Comparison of ENCODE assay signal across 8 cellular contexts in the genomic region with DNA sequence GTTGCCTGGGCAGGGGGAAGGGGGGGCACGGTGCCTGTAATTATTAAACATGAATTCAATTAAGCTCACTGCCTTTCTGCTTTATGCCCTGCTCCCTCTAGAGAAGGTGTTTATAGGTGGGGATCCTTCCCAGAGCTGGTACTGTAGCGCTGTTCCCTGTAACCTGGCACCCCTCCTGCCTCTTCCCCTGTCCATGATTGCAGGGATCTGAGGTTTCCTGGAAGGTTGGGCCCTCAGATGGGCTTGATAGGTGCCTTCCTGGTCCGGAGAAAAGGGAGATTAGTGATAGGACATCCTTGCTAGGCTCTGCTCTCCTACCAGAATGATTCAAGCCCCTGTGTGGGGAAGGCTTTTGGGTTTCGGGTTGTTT. TPM values are rescaled to one million over a fixed set of nuclear protein-coding genes. Genes with fewer than 3 reads are reported as not detected.
A peak's percentile ranks its signal among the peaks of the same experiment; 100 is the strongest.
DNase-seq lines count a peak whose midpoint lies in the region; ATAC-seq, FAIRE-seq and TF ChIP-seq lines count a peak whose summit lies in the region.

No MANE protein-coding gene starts in this region.

- H4K5ac ChIP-seq in H1 (ENCODE audit: insufficient read length, low read depth, low read length) = no peak overlapping the region

- no peaks in the 10 kb centered on the region for H3K27me3 Mint-ChIP-seq in activated CD4-positive, alpha-beta T cell treated with anti-CD3 and anti-CD28 coated beads for 36 hours

- H3K14ac ChIP-seq in H1 (ENCODE audit: insufficient read length) = no peak overlapping the region

- H2BK120ac ChIP-seq in H1 (replicated peaks; ENCODE audit: low read depth, low read length) = no peak overlapping the region

- H2AK5ac ChIP-seq in H1 (ENCODE audit: low read depth, low read length) = no peak overlapping the region

- H3K4me1 ChIP-seq in NT2/D1 (ENCODE audit: insufficient read depth, insufficient read length) (peaks cover 16% of the 10 kb centered on the region), H1 (replicated peaks in 1 of 4; ENCODE audit: control insufficient read depth in 3 of 4, insufficient read depth in 4 of 4, low read length in 3 of 4) (peaks cover 5 to 27% (median 18%) of the 10 kb centered on the region in 4 experiments), parathyroid adenoma (peaks cover 37% of the 10 kb centered on the region)

- H4K20me1 ChIP-seq in H1 (replicated peaks in 1 of 2; ENCODE audit: control insufficient read depth in 1 of 2, insufficient read depth in 2 of 2, low read length in 2 of 2) = peaks cover 20 to 38% of the 10 kb centered on the region in 2 experiments

- H3K4me3 ChIP-seq in NT2/D1 (ENCODE audit: insufficient read length, low read depth) (no peak overlapping the region), H1 (ENCODE audit: extremely low read depth in 1 of 4, insufficient read depth in 2 of 4, low read depth in 3 of 4, low read length in 4 of 4) (peak overlapping the region; percentile 76 to 83 (median 80); a peak in 5 of 8 replicates), parathyroid adenoma (ENCODE audit: low read depth, low read length) (peak overlapping the region; percentile 67)

- H2AFZ ChIP-seq in H1 (ENCODE audit: low read length) (no peak overlapping the region), parathyroid adenoma (peak overlapping the region; percentile 65)

- H2BK15ac ChIP-seq in H1 (ENCODE audit: low read length) = no peak overlapping the region

- peaks cover 11% of the 10 kb centered on the region for H3K79me1 ChIP-seq in H1 (ENCODE audit: low read depth, low read length)

- H3K27ac ChIP-seq in H1 (ENCODE audit: low read depth, low read length) (peak overlapping the region; percentile 56), parathyroid adenoma (peak overlapping the region; percentile 92)

- H3K4me3 Mint-ChIP-seq in activated CD4-positive, alpha-beta T cell treated with anti-CD3 and anti-CD28 coated beads for 36 hours = peak overlapping the region; percentile 75

- H3K27me3 ChIP-seq in NT2/D1 (ENCODE audit: insufficient read depth, insufficient read length) (no peaks in the 10 kb centered on the region), H1 (replicated peaks in 1 of 4; ENCODE audit: control insufficient read depth in 3 of 4, extremely low read depth in 1 of 4, insufficient read depth in 3 of 4, low read length in 3 of 4) (no peaks in the 10 kb centered on the region), parathyroid adenoma (ENCODE audit: control insufficient read depth, insufficient read depth, low read length) (no peaks in the 10 kb centered on the region)

- WGBS in H1 (ENCODE audit: extremely low coverage in 1 of 2, insufficient coverage in 1 of 2, insufficient read length in 1 of 2, insufficient replicate concordance in 2 of 2, low coverage in 1 of 2, low lambda C conversion rate in 2 of 2, missing lambda C conversion rate in 1 of 2), 2 experiments = 80% methylated on average over 4 of the region's 4 CpGs; no CpG with 5 or more reads in 1 of the 2 experiments

- H4K8ac ChIP-seq in H1 (ENCODE audit: extremely low read depth, insufficient read depth, low read length) = no peak overlapping the region

- CTCF ChIA-PET in activated CD4-positive, alpha-beta T cell treated with anti-CD3 and anti-CD28 coated beads for 36 hours (lab: Charles Lee) = interaction anchor here (0.8 to 1.3 kb wide), 3 partner anchors 9 to 178 kb away, joined by 3 to 4 read pairs (median 3); no protein-coding TSS in a partner anchor
- CTCF ChIA-PET in H1 (lab: Charles Lee; ENCODE audit: partially characterized antibody) = interaction anchor here (0.9 to 1.0 kb wide), 2 partner anchors 9 to 18 kb away, joined by 3 to 4 read pairs; no protein-coding TSS in a partner anchor

- no peak for TF ChIP-seq RAD21 in H1 (IDR thresholded peaks at IDR 0.05 in 1 of 2, conservative IDR thresholded peaks at IDR 0.05 in 1 of 2; ENCODE audit: low read depth in 2 of 2, low read length in 2 of 2)

- no peaks in the 10 kb centered on the region for H3K9me3 Mint-ChIP-seq in activated CD4-positive, alpha-beta T cell treated with anti-CD3 and anti-CD28 coated beads for 36 hours (ENCODE audit: low read depth)

- H3K9ac ChIP-seq in NT2/D1 (ENCODE audit: insufficient read length, low read depth) = peak overlapping the region; percentile 74
- peak overlapping the region in 3 of 4 experiments; percentile 44 to 87 (median 84); a peak in 5 of 7 replicates for H3K9ac ChIP-seq in H1 (replicated peaks in 1 of 4; ENCODE audit: extremely low read depth in 1 of 4, low read depth in 3 of 4, low read length in 3 of 4)
- no peak overlapping the region for H3K9ac ChIP-seq in parathyroid adenoma

- no peak for TF ChIP-seq CTCF in H1 (IDR thresholded peaks at IDR 0.05; ENCODE audit: control extremely low read depth in 1 of 3, insufficient read depth in 1 of 3, low read depth in 1 of 3, low read length in 3 of 3)
- TF ChIP-seq CTCF in parathyroid adenoma (IDR thresholded peaks at IDR 0.05) = no peak
- TF ChIP-seq CTCF in GM20000 (IDR thresholded peaks at IDR 0.05; ENCODE audit: extremely low read depth, missing control alignments) = no peak

- no peak for TF ChIP-seq POLR2A in H1 (IDR thresholded peaks at IDR 0.05; ENCODE audit: control extremely low read depth in 1 of 2, low read depth in 2 of 2, low read length in 2 of 2)

- intact Hi-C loops in activated CD4-positive, alpha-beta T cell treated with anti-CD3 and anti-CD28 coated beads for 36 hours (cut with DNase I, micrococcal nuclease) = loop anchor here (1.0 to 10.0 kb wide), 5 partner anchors 21 to 1600 kb away; partner anchors contain the start of genes AP2M1 (in 1 of the 2), EIF4G1 (in 1 of the 2), PSMD2 (in 1 of the 2) and TRA2B (in 1 of the 2)

- H3K9me3 ChIP-seq in NT2/D1 (ENCODE audit: insufficient read depth, low read length) (no peaks in the 10 kb centered on the region), H1 (ENCODE audit: insufficient read depth in 2 of 2, low read depth in 1 of 2, low read length in 1 of 2) (no peaks in the 10 kb centered on the region), parathyroid adenoma (ENCODE audit: control insufficient read depth, low read length) (no peaks in the 10 kb centered on the region)

- H3K4me2 ChIP-seq in H1 (ENCODE audit: insufficient read depth in 1 of 2, low read depth in 2 of 2, low read length in 2 of 2) = peak overlapping the region; percentile 91 to 98
- peak overlapping the region; percentile 92 for H3K4me2 ChIP-seq in parathyroid adenoma (ENCODE audit: low read length)

- H2BK12ac ChIP-seq in H1 (ENCODE audit: low read depth, low read length) = no peak overlapping the region

- peaks cover 62% of the 10 kb centered on the region for H3K4me1 Mint-ChIP-seq in activated CD4-positive, alpha-beta T cell treated with anti-CD3 and anti-CD28 coated beads for 36 hours

- peaks cover 14% of the 10 kb centered on the region for H3K23me2 ChIP-seq in H1 (ENCODE audit: low read depth, low read length)

- no peak overlapping the region for H4K91ac ChIP-seq in H1 (replicated peaks; ENCODE audit: insufficient read length, low read length)

- TF ChIP-seq EP300 in H1 (IDR thresholded peaks at IDR 0.05; ENCODE audit: borderline replicate concordance in 1 of 2, low read depth in 2 of 2, low read length in 2 of 2) = no peak

- no peak overlapping the region for H2BK20ac ChIP-seq in H1 (ENCODE audit: low read length)

- H3K36me3 ChIP-seq in NT2/D1 (ENCODE audit: insufficient read depth, insufficient read length, low read length) (peaks cover 68% of the 10 kb centered on the region), H1 (ENCODE audit: control insufficient read depth in 2 of 4, insufficient read depth in 4 of 4, low read length in 3 of 4) (peaks cover 29 to 46% (median 42%) of the 10 kb centered on the region in 4 experiments), parathyroid adenoma (ENCODE audit: control insufficient read depth, insufficient read depth, low read length) (no peaks in the 10 kb centered on the region)

- no peak overlapping the region for H3K18ac ChIP-seq in H1 (ENCODE audit: extremely low read depth, low read length)

- no peak overlapping the region for H3K23ac ChIP-seq in H1 (ENCODE audit: insufficient read length)

- no peak for FAIRE-seq in H1 (lab: Jason Lieb, UNC)

- no peak for DNase-seq in activated CD4-positive, alpha-beta T cell treated with anti-CD3 and anti-CD28 coated beads for 36 hours
- DNase-seq in activated CD4-positive, alpha-beta T cell treated with anti-CD3 and anti-CD28 coated beads, Interleukin-2, amount 50 U/mL, for 1 hour = no peak
- no peak for DNase-seq in NT2/D1 (ENCODE audit: low read depth, low spot score)
- no peak for DNase-seq in H1 (ENCODE audit: low read depth in 1 of 2, low spot score in 2 of 2)
- no peak for DNase-seq in GM20000 (ENCODE audit: low spot score)
- no peak for DNase-seq in HK-2 (ENCODE audit: unreplicated experiment)
- no peak for DNase-seq in 8988T

- POLR2A ChIA-PET in activated CD4-positive, alpha-beta T cell treated with anti-CD3 and anti-CD28 coated beads for 36 hours (lab: Charles Lee) = interaction anchor here (0.6 to 0.7 kb wide), 2 partner anchors 9 to 28 kb away, joined by 3 to 4 read pairs; no protein-coding TSS in a partner anchor
- POLR2A ChIA-PET in H1 (lab: Charles Lee; ENCODE audit: partially characterized antibody) = interaction anchor here (0.7 to 1.3 kb wide), 13 partner anchors 9 to 318 kb away, joined by 3 to 12 read pairs (median 4); partner anchors contain the start of gene ABCC5

- H3K4ac ChIP-seq in H1 (replicated peaks; ENCODE audit: insufficient read length, low read depth, low read length) = no peak overlapping the region

- no peak for ATAC-seq in activated CD4-positive, alpha-beta T cell treated with anti-CD3 and anti-CD28 coated beads for 36 hours

- peaks cover 47% of the 10 kb centered on the region for H3K36me3 Mint-ChIP-seq in activated CD4-positive, alpha-beta T cell treated with anti-CD3 and anti-CD28 coated beads for 36 hours (ENCODE audit: low read depth)

- 0 out of 4 replicates have a peak, but pooled peaks cover 0 to 2% of the 10 kb centered on the region in 2 experiments for H3K79me2 ChIP-seq in H1 (ENCODE audit: control insufficient read depth in 1 of 2, insufficient read depth in 2 of 2, low read length in 2 of 2)
- H3K79me2 ChIP-seq in parathyroid adenoma = peaks cover 3% of the 10 kb centered on the region

- H3K56ac ChIP-seq in H1 (replicated peaks; ENCODE audit: insufficient read length, low read depth, low read length) = no peak overlapping the region

- H3K27ac Mint-ChIP-seq in activated CD4-positive, alpha-beta T cell treated with anti-CD3 and anti-CD28 coated beads for 36 hours = peak overlapping the region; percentile 85

- peak overlapping the region; percentile 9; the same call in 1 of the 2 replicates for H2BK5ac ChIP-seq in H1 (ENCODE audit: low read depth, low read length)

RNA-seq across cellular contexts. Expression of gene FAM131A, which starts 2.1 kb away (rescaled TPM):
- 1 to 10 TPM; 3.7 to 4.5 TPM for total RNA-seq in activated CD4-positive, alpha-beta T cell treated with anti-CD3 and anti-CD28 coated beads for 36 hours
- 15.4 and 16.0 TPM in 2 replicates for total RNA-seq in H1 (2021; fragmentation: NEBNext Ultra II Directional; extraction: Animal tissue kit (Norgen Biotek cat#: 25700))
- polyA plus RNA-seq in H1 (2011; rRNA removed) = 21.9 and 35.3 TPM in 2 replicates
- 27.7 TPM for polyA plus RNA-seq in H1 (2011; cell fraction: cytosol; rRNA removed)
- 29.2 TPM for polyA plus RNA-seq in H1 (2011; cell fraction: nucleus; rRNA removed)
- polyA plus RNA-seq in H1 (2012, experiment 1 of 2) = 10.0 to 18.5 TPM (median 15.4 TPM) in 4 replicates
- polyA plus RNA-seq in H1 (2012, experiment 2 of 2) = 12.7 TPM
- 9.2 TPM for polyA plus RNA-seq in H1 (2013, experiment 1 of 2)
- polyA plus RNA-seq in H1 (2013, experiment 2 of 2) = 8.7 TPM
- polyA minus RNA-seq in H1 (2011; rRNA and poly(A)+ RNA removed) = 8.8 and 13.9 TPM in 2 replicates
- polyA minus RNA-seq in H1 (2011; cell fraction: cytosol; rRNA and poly(A)+ RNA removed) = 7.0 TPM
- polyA minus RNA-seq in H1 (2011; cell fraction: nucleus; rRNA and poly(A)+ RNA removed) = 12.1 TPM

RNA-seq across cellular contexts. Expression of gene EIF4G1, which starts 20.9 kb away (rescaled TPM):
- 100 to 1,000 TPM; 479 to 556 TPM for total RNA-seq in activated CD4-positive, alpha-beta T cell treated with anti-CD3 and anti-CD28 coated beads for 36 hours
- 473 and 480 TPM in 2 replicates for total RNA-seq in H1 (2021; fragmentation: NEBNext Ultra II Directional; extraction: Animal tissue kit (Norgen Biotek cat#: 25700))
- 318 and 421 TPM in 2 replicates for polyA plus RNA-seq in H1 (2011; rRNA removed)
- polyA plus RNA-seq in H1 (2011; cell fraction: cytosol; rRNA removed) = 188 TPM
- 535 TPM for polyA plus RNA-seq in H1 (2011; cell fraction: nucleus; rRNA removed)
- 236 to 375 TPM (median 350 TPM) in 4 replicates for polyA plus RNA-seq in H1 (2012, experiment 1 of 2)
- 251 TPM for polyA plus RNA-seq in H1 (2012, experiment 2 of 2)
- polyA plus RNA-seq in H1 (2013, experiment 1 of 2) = 278 TPM
- polyA plus RNA-seq in H1 (2013, experiment 2 of 2) = 258 TPM
- polyA minus RNA-seq in H1 (2011; rRNA and poly(A)+ RNA removed) = 334 and 358 TPM in 2 replicates
- 203 TPM for polyA minus RNA-seq in H1 (2011; cell fraction: cytosol; rRNA and poly(A)+ RNA removed)
- 138 TPM for polyA minus RNA-seq in H1 (2011; cell fraction: nucleus; rRNA and poly(A)+ RNA removed)

RNA-seq across cellular contexts. Expression of gene CLCN2, which starts 26.1 kb away (rescaled TPM):
- 1 to 10 TPM; 4.6 to 4.7 TPM for total RNA-seq in activated CD4-positive, alpha-beta T cell treated with anti-CD3 and anti-CD28 coated beads for 36 hours
- 11.8 and 13.7 TPM in 2 replicates for total RNA-seq in H1 (2021; fragmentation: NEBNext Ultra II Directional; extraction: Animal tissue kit (Norgen Biotek cat#: 25700))
- 16.1 and 20.7 TPM in 2 replicates for polyA plus RNA-seq in H1 (2011; rRNA removed)
- 11.9 TPM for polyA plus RNA-seq in H1 (2011; cell fraction: cytosol; rRNA removed)
- 101 TPM for polyA plus RNA-seq in H1 (2011; cell fraction: nucleus; rRNA removed)
- polyA plus RNA-seq in H1 (2012, experiment 1 of 2) = 10.2 to 14.4 TPM (median 13.8 TPM) in 4 replicates
- 9.8 TPM for polyA plus RNA-seq in H1 (2012, experiment 2 of 2)
- polyA plus RNA-seq in H1 (2013, experiment 1 of 2) = 12.1 TPM
- polyA plus RNA-seq in H1 (2013, experiment 2 of 2) = 9.9 TPM
- polyA minus RNA-seq in H1 (2011; rRNA and poly(A)+ RNA removed) = 21.6 and 30.2 TPM in 2 replicates
- polyA minus RNA-seq in H1 (2011; cell fraction: cytosol; rRNA and poly(A)+ RNA removed) = 10.0 TPM
- 57.3 TPM for polyA minus RNA-seq in H1 (2011; cell fraction: nucleus; rRNA and poly(A)+ RNA removed)

RNA-seq across cellular contexts. Expression of gene POLR2H, which starts 26.2 kb away (rescaled TPM):
- total RNA-seq in activated CD4-positive, alpha-beta T cell treated with anti-CD3 and anti-CD28 coated beads for 36 hours = 100 to 1,000 TPM; 130 to 143 TPM
- 113 and 118 TPM in 2 replicates for total RNA-seq in H1 (2021; fragmentation: NEBNext Ultra II Directional; extraction: Animal tissue kit (Norgen Biotek cat#: 25700))
- polyA plus RNA-seq in H1 (2011; rRNA removed) = 253 and 335 TPM in 2 replicates
- polyA plus RNA-seq in H1 (2011; cell fraction: cytosol; rRNA removed) = 372 TPM
- polyA plus RNA-seq in H1 (2011; cell fraction: nucleus; rRNA removed) = 132 TPM
- polyA plus RNA-seq in H1 (2012, experiment 1 of 2) = 156 to 183 TPM (median 164 TPM) in 4 replicates
- 190 TPM for polyA plus RNA-seq in H1 (2012, experiment 2 of 2)
- polyA plus RNA-seq in H1 (2013, experiment 1 of 2) = 109 TPM
- 115 TPM for polyA plus RNA-seq in H1 (2013, experiment 2 of 2)
- polyA minus RNA-seq in H1 (2011; rRNA and poly(A)+ RNA removed) = 65.8 and 81.4 TPM in 2 replicates
- 55.6 TPM for polyA minus RNA-seq in H1 (2011; cell fraction: cytosol; rRNA and poly(A)+ RNA removed)
- 54.6 TPM for polyA minus RNA-seq in H1 (2011; cell fraction: nucleus; rRNA and poly(A)+ RNA removed)

RNA-seq across cellular contexts. Expression of gene PSMD2, which starts 36.2 kb away (rescaled TPM):
- 100 to 1,000 TPM; 207 to 236 TPM for total RNA-seq in activated CD4-positive, alpha-beta T cell treated with anti-CD3 and anti-CD28 coated beads for 36 hours
- total RNA-seq in H1 (2021; fragmentation: NEBNext Ultra II Directional; extraction: Animal tissue kit (Norgen Biotek cat#: 25700)) = 358 and 363 TPM in 2 replicates
- polyA plus RNA-seq in H1 (2011; rRNA removed) = 272 and 350 TPM in 2 replicates
- 302 TPM for polyA plus RNA-seq in H1 (2011; cell fraction: cytosol; rRNA removed)
- 249 TPM for polyA plus RNA-seq in H1 (2011; cell fraction: nucleus; rRNA removed)
- polyA plus RNA-seq in H1 (2012, experiment 1 of 2) = 334 to 378 TPM (median 363 TPM) in 4 replicates
- polyA plus RNA-seq in H1 (2012, experiment 2 of 2) = 145 TPM
- polyA plus RNA-seq in H1 (2013, experiment 1 of 2) = 137 TPM
- polyA plus RNA-seq in H1 (2013, experiment 2 of 2) = 133 TPM
- polyA minus RNA-seq in H1 (2011; rRNA and poly(A)+ RNA removed) = 590 and 595 TPM in 2 replicates
- polyA minus RNA-seq in H1 (2011; cell fraction: cytosol; rRNA and poly(A)+ RNA removed) = 301 TPM
- polyA minus RNA-seq in H1 (2011; cell fraction: nucleus; rRNA and poly(A)+ RNA removed) = 160 TPM
